Comparison of ENCODE assay signal across 35 cellular contexts in the genomic region with DNA sequence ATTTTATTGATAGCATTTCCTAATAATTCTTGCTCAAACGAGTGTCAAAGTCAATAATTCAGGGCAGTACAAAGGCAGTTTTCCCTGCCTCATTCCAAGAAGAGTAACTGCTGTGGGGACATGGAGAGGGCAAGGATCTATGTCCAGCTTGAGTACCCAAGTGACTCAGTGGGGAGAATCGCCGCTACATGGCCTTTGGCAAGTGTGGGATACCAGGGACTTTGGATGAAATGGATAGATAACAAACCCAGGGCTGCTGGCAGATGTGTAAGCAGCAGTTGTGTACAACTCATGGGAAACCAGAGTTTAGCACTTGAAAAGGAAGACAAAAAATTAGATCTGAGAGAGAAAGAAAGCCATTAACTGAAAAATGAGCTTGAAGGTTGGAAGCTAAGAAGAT.
"Had no signal": no experiment of that assay in that cellular context is flagged by ENCODE, and none has a peak within 500 bp of the region (broad histone marks: within the 10 kb centered on the region; RNA-seq: fewer than 3 reads in every experiment).

No MANE protein-coding gene starts in this region.

- H3K9me3 ChIP-seq: MG63 had no signal

- H3K27me3 ChIP-seq: MG63 had no signal

- H3K4me3 ChIP-seq: MG63 had no signal

- H3K36me3 ChIP-seq: MG63 had no signal

- H3K9ac ChIP-seq: KMS-11 had no signal

- H3K27ac ChIP-seq: KMS-11 had no signal

- H3K4me2 ChIP-seq: KMS-11 had no signal

- DNase-seq: Karpas-422, Kasumi-1, KBM-7, KG1, MG63, MM.1S, MV-4-11, NCI-H1048, NCI-H1092, NCI-H1092 treated with DMSO at 0.1 percent for 48 hours, NCI-H1105, NCI-H1105 treated with DMSO at 0.1 percent for 48 hours, NCI-H1417, NCI-H1417 treated with DMSO at 0.1 percent for 48 hours, NCI-H1436, NCI-H1436 treated with DMSO at 0.1 percent for 48 hours, NCI-H146, NCI-H1694, NCI-H1694 treated with DMSO at 0.1 percent for 48 hours, NCI-H187, NCI-H187 treated with DMSO at 0.1 percent for 48 hours, NCI-H1930, NCI-H2029, NCI-H2029 treated with DMSO at 0.1 percent for 48 hours, NCI-H2081, NCI-H2081 treated with DMSO at 0.1 percent for 48 hours, NCI-H2107, NCI-H2171, NCI-H2171 treated with DMSO at 0.1 percent for 48 hours, NCI-H2227 treated with DMSO at 0.1 percent for 48 hours, NCI-H226, NCI-H345, NCI-H446, NCI-H446 treated with DMSO at 0.1 percent for 48 hours had no signal
